8 cellular contexts compared by ENCODE assay signal in the genomic region with DNA sequence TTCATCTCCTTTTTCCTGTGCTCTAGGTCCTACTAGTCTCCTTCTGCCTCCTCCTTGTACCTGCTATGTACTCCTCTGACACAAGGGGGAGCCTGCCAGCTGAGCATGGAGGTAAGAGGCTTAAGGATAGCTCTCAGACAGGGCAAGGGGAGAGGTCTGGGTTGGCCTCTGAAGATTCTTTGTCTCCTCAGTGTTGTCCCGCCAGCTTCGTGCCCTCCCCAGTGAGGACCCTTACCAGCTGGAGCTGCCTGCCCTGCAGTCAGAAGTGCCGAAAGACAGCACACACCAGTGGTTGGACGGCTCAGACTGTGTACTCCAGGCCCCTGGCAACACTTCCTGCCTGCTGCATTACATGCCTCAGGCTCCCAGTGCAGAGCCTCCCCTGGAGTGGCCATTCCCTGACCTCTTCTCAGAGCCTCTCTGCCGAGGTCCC. TPM values are rescaled to one million over a fixed set of nuclear protein-coding genes. Genes with fewer than 3 reads are reported as not detected.
DNase-seq lines count a peak whose midpoint lies in the region; ATAC-seq and TF ChIP-seq lines count a peak whose summit lies in the region.

No MANE protein-coding gene starts in this region.

- no peak overlapping the region for H3K4me3 Mint-ChIP-seq in activated T-helper 17 cell treated with anti-CD3 and anti-CD28 coated beads, Interleukin-2, amount 50 U/mL, for 72 hours

- H3K27me3 ChIP-seq in lung (ENCODE audit: control insufficient read depth, insufficient read depth) = no peaks in the 10 kb centered on the region
- no peaks in the 10 kb centered on the region for H3K27me3 ChIP-seq in stomach smooth muscle (ENCODE audit: control insufficient read depth in 1 of 2, insufficient read depth in 2 of 2, low read length in 2 of 2)

- H3K4me1 ChIP-seq in lung (ENCODE audit: control insufficient read depth in 2 of 2, insufficient read depth in 2 of 2, low read length in 2 of 2) = peaks cover 3 to 4% of the 10 kb centered on the region in 2 donors
- H3K4me1 ChIP-seq in stomach smooth muscle (ENCODE audit: control insufficient read depth, insufficient read depth, low read length) = peaks cover 20% of the 10 kb centered on the region

- no peak overlapping the region for H3K27ac Mint-ChIP-seq in activated T-helper 17 cell treated with anti-CD3 and anti-CD28 coated beads, Interleukin-2, amount 50 U/mL, for 72 hours

- WGBS in lung, 2 donors = 37 to 46% methylated on average over 5 of the region's 5 CpGs

- H3K27me3 Mint-ChIP-seq in activated T-helper 17 cell treated with anti-CD3 and anti-CD28 coated beads, Interleukin-2, amount 50 U/mL, for 72 hours = no peaks in the 10 kb centered on the region

- no peaks in the 10 kb centered on the region for H3K9me3 Mint-ChIP-seq in activated T-helper 17 cell treated with anti-CD3 and anti-CD28 coated beads, Interleukin-2, amount 50 U/mL, for 72 hours

- peaks cover 4% of the 10 kb centered on the region for H3K4me1 Mint-ChIP-seq in activated T-helper 17 cell treated with anti-CD3 and anti-CD28 coated beads, Interleukin-2, amount 50 U/mL, for 72 hours

- H3K9me3 ChIP-seq in lung (ENCODE audit: control insufficient read depth in 2 of 2, insufficient read depth in 1 of 2, low read length in 1 of 2) (no peaks in the 10 kb centered on the region), stomach smooth muscle (ENCODE audit: control insufficient read depth in 2 of 2, low read length in 2 of 2) (no peaks in the 10 kb centered on the region)

- H3K36me3 ChIP-seq in lung (ENCODE audit: control insufficient read depth in 2 of 2, insufficient read depth in 2 of 2, low read length in 2 of 2) (peaks cover 43 to 55% of the 10 kb centered on the region in 2 donors), stomach smooth muscle (ENCODE audit: control insufficient read depth in 2 of 2, insufficient read depth in 2 of 2, low read length in 2 of 2) (peaks cover 62 to 64% of the 10 kb centered on the region in 2 donors)

- H3K4me3 ChIP-seq in WI38 (ENCODE audit: low read depth, low read length) (no peak overlapping the region), choroid plexus epithelial cell (ENCODE audit: low read depth, low read length) (no peak overlapping the region), lung (no peak overlapping the region), stomach smooth muscle (ENCODE audit: low read length in 2 of 2) (no peak overlapping the region)

- H3K27ac ChIP-seq in lung (ENCODE audit: low read depth in 1 of 2, low read length in 1 of 2) (peak overlapping the region in 1 of 2 donors; percentile 33), stomach smooth muscle (ENCODE audit: low read length) (peak overlapping the region; percentile 31)

- no peak overlapping the region for H3K9ac ChIP-seq in stomach smooth muscle (ENCODE audit: low read length in 2 of 2)

- H3K36me3 Mint-ChIP-seq in activated T-helper 17 cell treated with anti-CD3 and anti-CD28 coated beads, Interleukin-2, amount 50 U/mL, for 72 hours (ENCODE audit: low read depth) = peaks cover 71% of the 10 kb centered on the region

- no peak for ATAC-seq in lung (ENCODE audit: insufficient read depth, low FRiP score)
- no peak for ATAC-seq in activated T-helper 17 cell treated with anti-CD3 and anti-CD28 coated beads, Interleukin-2, amount 50 U/mL, for 72 hours (replicated peaks)

- TF ChIP-seq CTCF in WI38 (IDR thresholded peaks at IDR 0.05; ENCODE audit: low read depth, low read length) (peak; percentile 94), choroid plexus epithelial cell (conservative IDR thresholded peaks at IDR 0.05; ENCODE audit: low read depth, low read length) (peak; percentile 96), lung (IDR thresholded peaks at IDR 0.05; ENCODE audit: control extremely low read depth, extremely low read depth) (peak; percentile 66)

- DNase-seq in AG20443 (ENCODE audit: low spot score) = peak; percentile 78
- peak; percentile 61 for DNase-seq in GM19240 (ENCODE audit: insufficient read length, low spot score)
- peak; percentile 53 for DNase-seq in NCI-H226
- DNase-seq in choroid plexus epithelial cell (ENCODE audit: low read depth) = peak; percentile 93
- peak; percentile 70 for DNase-seq in lung (ENCODE audit: low spot score)

RNA-seq across cellular contexts. Expression of a gene that starts 3.8 kb away (rescaled TPM):
- total RNA-seq in lung = 10 to 100 TPM; 25.1 to 43.3 TPM
- 10 to 100 TPM; 38.7 to 39.0 TPM for polyA plus RNA-seq in lung
- 10 to 100 TPM; 23.9 to 40.3 TPM for total RNA-seq in activated T-helper 17 cell treated with anti-CD3 and anti-CD28 coated beads, Interleukin-2, amount 50 U/mL, for 72 hours

RNA-seq across cellular contexts. Expression of a gene that starts 4.2 kb away (rescaled TPM):
- 100 to 1,000 TPM; 206 to 501 TPM for total RNA-seq in lung
- 100 to 1,000 TPM in 1 of 2 donors, 10 to 100 TPM in 1; 71.5 to 319 TPM for polyA plus RNA-seq in lung
- total RNA-seq in activated T-helper 17 cell treated with anti-CD3 and anti-CD28 coated beads, Interleukin-2, amount 50 U/mL, for 72 hours = 100 to 1,000 TPM; 293 to 458 TPM

RNA-seq across cellular contexts. Expression of a gene that starts 12.8 kb away (rescaled TPM):
- 10 to 100 TPM; 42.4 to 78.7 TPM for total RNA-seq in lung
- 10 to 100 TPM; 44.2 to 48.2 TPM for polyA plus RNA-seq in lung
- total RNA-seq in activated T-helper 17 cell treated with anti-CD3 and anti-CD28 coated beads, Interleukin-2, amount 50 U/mL, for 72 hours = 10 to 100 TPM; 27.0 to 36.0 TPM

RNA-seq across cellular contexts. Expression of a gene that starts 12.9 kb away (rescaled TPM):
- 10 to 100 TPM; 13.0 to 33.2 TPM for total RNA-seq in lung
- 10 to 100 TPM; 11.7 to 12.9 TPM for polyA plus RNA-seq in lung
- total RNA-seq in activated T-helper 17 cell treated with anti-CD3 and anti-CD28 coated beads, Interleukin-2, amount 50 U/mL, for 72 hours = 10 to 100 TPM; 18.9 to 25.6 TPM

RNA-seq across cellular contexts. Expression of a gene that starts 17.9 kb away (rescaled TPM):
- total RNA-seq in lung = 1 to 10 TPM in 1 of 2 donors, not detected in 1; 1.6 TPM
- 1 to 10 TPM in 1 of 2 donors, under 1 TPM in 1; 0.62 to 1.2 TPM for polyA plus RNA-seq in lung
- not detected for total RNA-seq in activated T-helper 17 cell treated with anti-CD3 and anti-CD28 coated beads, Interleukin-2, amount 50 U/mL, for 72 hours
